9 cellular contexts compared by ENCODE assay signal in genomic region chr5:10288600-10289213, GRCh38. TPM values are rescaled to one million over a fixed set of nuclear protein-coding genes. Genes with fewer than 3 reads are reported as not detected.
DNase-seq lines count a peak whose midpoint lies in the region; ATAC-seq and TF ChIP-seq lines count a peak whose summit lies in the region.
"Had no signal": no experiment of that assay in that cellular context is flagged by ENCODE, and none has a peak within 500 bp of the region (broad histone marks: within the 10 kb centered on the region; RNA-seq: fewer than 3 reads in every experiment).

No MANE protein-coding gene starts in this region.

- peak overlapping the region; percentile 38 to 41 for H3K9ac ChIP-seq in mucosa of rectum (ENCODE audit: low read depth in 1 of 2, low read length in 2 of 2)

- peaks cover 9% of the 10 kb centered on the region for H3K27me3 Mint-ChIP-seq in activated naive CD8-positive, alpha-beta T cell treated with anti-CD3 and anti-CD28 coated beads, Interleukin-2, amount 10 ng/mL, durations not matched to agents 7 days and 5 days

- H3K4me3 ChIP-seq in GM12864 (ENCODE audit: low read depth, low read length) (no peak overlapping the region), mucosa of rectum (ENCODE audit: low read length in 2 of 2) (peak overlapping the region; percentile 19 to 38)
- H3K4me3 ChIP-seq: HAP-1 had no signal

- peak; percentile 43 for DNase-seq in GM12864 (ENCODE audit: low read depth)
- DNase-seq in NCI-H345 treated with DMSO at 0.1 percent for 48 hours (lab: John Stamatoyannopoulos, UW; ENCODE audit: unreplicated experiment): peak; percentile 98
- DNase-seq in activated naive CD8-positive, alpha-beta T cell treated with anti-CD3 and anti-CD28 coated beads, Interleukin-2, amount 10 ng/mL, durations not matched to agents 7 days and 5 days: peak; percentile 37
- DNase-seq in GM03348 (ENCODE audit: low spot score): no peak
- no peak for DNase-seq in hepatic stellate cell (ENCODE audit: low spot score)

- peak overlapping the region; percentile 86 to 89 for H3K27ac ChIP-seq in mucosa of rectum (ENCODE audit: low read depth in 2 of 2, low read length in 2 of 2)

- no peak overlapping the region for H3K4me3 Mint-ChIP-seq in activated naive CD8-positive, alpha-beta T cell treated with anti-CD3 and anti-CD28 coated beads, Interleukin-2, amount 10 ng/mL, durations not matched to agents 7 days and 5 days

- no peak overlapping the region for H3K27ac Mint-ChIP-seq in activated naive CD8-positive, alpha-beta T cell treated with anti-CD3 and anti-CD28 coated beads, Interleukin-2, amount 10 ng/mL, durations not matched to agents 7 days and 5 days

- H3K9me3 Mint-ChIP-seq in activated naive CD8-positive, alpha-beta T cell treated with anti-CD3 and anti-CD28 coated beads, Interleukin-2, amount 10 ng/mL, durations not matched to agents 7 days and 5 days: no peaks in the 10 kb centered on the region

- no peaks in the 10 kb centered on the region for H3K27me3 ChIP-seq in mucosa of rectum (ENCODE audit: control insufficient read depth in 2 of 2, insufficient read depth in 2 of 2, low read length in 2 of 2)

- POLR2A ChIA-PET in activated naive CD8-positive, alpha-beta T cell treated with anti-CD3 and anti-CD28 coated beads, Interleukin-2, amount 10 ng/mL, durations not matched to agents 7 days and 5 days (lab: Charles Lee): no interaction called here

- peaks cover 26 to 29% of the 10 kb centered on the region in 2 donors for H3K4me1 ChIP-seq in mucosa of rectum (ENCODE audit: control insufficient read depth in 2 of 2, insufficient read depth in 2 of 2, low read length in 2 of 2)

- ATAC-seq in HG03025 (IDR thresholded peaks at IDR 0.05; ENCODE audit: low FRiP score, unreplicated experiment): peak; percentile 57
- no peak for ATAC-seq in activated naive CD8-positive, alpha-beta T cell treated with anti-CD3 and anti-CD28 coated beads, Interleukin-2, amount 10 ng/mL, durations not matched to agents 7 days and 5 days (ENCODE audit: low read depth)
- no peak for ATAC-seq in activated CD4-positive, CD25-positive, alpha-beta regulatory T cell treated with anti-CD3 and anti-CD28 coated beads, Interleukin-2, amount 50 U/mL, for 24 hours

- H3K9me3 ChIP-seq in mucosa of rectum (ENCODE audit: control insufficient read depth in 2 of 2, low read length in 2 of 2): no peaks in the 10 kb centered on the region
- H3K9me3 ChIP-seq: HAP-1 had no signal

- peaks cover 20% of the 10 kb centered on the region in 2 donors for H3K36me3 ChIP-seq in mucosa of rectum (ENCODE audit: control insufficient read depth in 2 of 2, insufficient read depth in 2 of 2, low read length in 2 of 2)

- peaks cover 4% of the 10 kb centered on the region for H3K4me1 Mint-ChIP-seq in activated naive CD8-positive, alpha-beta T cell treated with anti-CD3 and anti-CD28 coated beads, Interleukin-2, amount 10 ng/mL, durations not matched to agents 7 days and 5 days

- no peaks in the 10 kb centered on the region for H3K36me3 Mint-ChIP-seq in activated naive CD8-positive, alpha-beta T cell treated with anti-CD3 and anti-CD28 coated beads, Interleukin-2, amount 10 ng/mL, durations not matched to agents 7 days and 5 days

- TF ChIP-seq CTCF in GM12864 (IDR thresholded peaks at IDR 0.05; ENCODE audit: low read depth, low read length, missing control alignments): no peak

RNA-seq across cellular contexts. Expression of gene CMBL, which starts 19.0 kb away (rescaled TPM):
- 1 to 10 TPM; 2.4 to 2.8 TPM for total RNA-seq in activated naive CD8-positive, alpha-beta T cell treated with anti-CD3 and anti-CD28 coated beads, Interleukin-2, amount 10 ng/mL, durations not matched to agents 7 days and 5 days

RNA-seq across cellular contexts. Expression of gene CCT5, which starts 38.6 kb away (rescaled TPM):
- 100 to 1,000 TPM; 170 to 182 TPM for total RNA-seq in activated naive CD8-positive, alpha-beta T cell treated with anti-CD3 and anti-CD28 coated beads, Interleukin-2, amount 10 ng/mL, durations not matched to agents 7 days and 5 days

RNA-seq across cellular contexts. Expression of gene ATPSCKMT, which starts 39.0 kb away (rescaled TPM):
- total RNA-seq in activated naive CD8-positive, alpha-beta T cell treated with anti-CD3 and anti-CD28 coated beads, Interleukin-2, amount 10 ng/mL, durations not matched to agents 7 days and 5 days: 10 to 100 TPM; 16.9 to 17.7 TPM

Comparison
In these comparisons a context has a peak if more than half of its experiments do, and no peak if none do; other contexts are left out.
1. DNase-seq: peak in GM12864 (single experiment), NCI-H345 treated with DMSO at 0.1 percent for 48 hours (single experiment) and activated naive CD8-positive, alpha-beta T cell treated with anti-CD3 and anti-CD28 coated beads, Interleukin-2, amount 10 ng/mL, durations not matched to agents 7 days and 5 days (single experiment); none in GM03348 (single experiment) and hepatic stellate cell (single experiment).